20 cellular contexts compared by ENCODE assay signal in the genomic region with DNA sequence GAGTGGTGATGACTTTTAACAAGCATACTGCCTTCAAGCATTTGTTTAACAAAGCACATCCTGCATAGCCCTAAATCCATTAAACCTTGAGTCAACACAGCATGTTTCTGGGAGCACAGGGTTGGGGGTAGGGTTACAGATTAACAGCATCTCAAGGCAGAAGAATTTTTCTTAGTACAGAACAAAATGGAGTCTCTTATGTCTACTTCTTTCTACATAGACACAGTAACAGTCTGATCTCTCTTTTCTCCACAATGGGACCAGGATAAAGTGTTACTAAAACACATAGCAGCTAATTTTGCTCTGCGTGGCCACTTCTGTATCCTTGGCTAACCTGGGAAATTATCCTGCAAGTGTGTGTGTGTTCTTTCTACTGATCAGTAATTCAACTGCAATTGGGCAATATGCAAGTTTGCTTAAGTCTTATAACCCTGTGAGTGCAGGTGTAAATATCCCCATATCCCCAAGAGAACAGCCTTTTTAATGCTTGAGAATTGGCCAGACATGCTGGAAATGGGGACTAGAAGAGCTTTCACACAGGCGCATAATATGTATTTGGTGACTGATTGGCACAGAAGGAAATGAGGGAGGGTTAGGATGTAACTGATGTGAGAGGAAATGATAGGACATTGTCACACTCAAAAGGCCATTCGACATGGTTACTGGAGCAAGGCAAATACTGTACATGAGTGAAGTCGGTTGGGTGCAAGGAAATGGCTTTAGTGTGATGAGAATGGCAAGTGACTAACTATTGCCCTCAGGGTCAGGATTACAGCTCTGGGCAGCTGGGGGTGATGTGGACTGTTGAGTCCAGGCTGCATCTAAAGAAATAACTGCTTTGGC. TPM values are rescaled to one million over a fixed set of nuclear protein-coding genes. Genes with fewer than 3 reads are reported as not detected.
DNase-seq lines count a peak whose midpoint lies in the region; ATAC-seq and TF ChIP-seq lines count a peak whose summit lies in the region.
"Had no signal": no experiment of that assay in that cellular context is flagged by ENCODE, and none has a peak within 500 bp of the region (broad histone marks: within the 10 kb centered on the region; RNA-seq: fewer than 3 reads in every experiment).

No MANE protein-coding gene starts in this region.

- H3K36me3 Mint-ChIP-seq in Calu3 (ENCODE audit: insufficient read depth, unreplicated experiment) (no peaks in the 10 kb centered on the region), endodermal cell (ENCODE audit: low read depth) (no peaks in the 10 kb centered on the region), osteocyte (ENCODE audit: unreplicated experiment) (no peaks in the 10 kb centered on the region)

- no peak overlapping the region for H3K27ac ChIP-seq in endodermal cell (ENCODE audit: low read depth, low read length)
- H3K27ac ChIP-seq: epithelial cell of prostate, parathyroid adenoma, spleen, uterus had no signal

- H3K36me3 ChIP-seq in endodermal cell (ENCODE audit: control insufficient read depth, insufficient read depth, low read length): no peaks in the 10 kb centered on the region
- H3K36me3 ChIP-seq: MG63, spleen, uterus had no signal

- WGBS in endodermal cell (ENCODE audit: insufficient coverage in 1 of 2, insufficient read length in 1 of 2), 2 experiments: 66 to 73% methylated on average over 4 of the region's 4 CpGs

- H3K9ac ChIP-seq in endodermal cell (ENCODE audit: extremely low read depth, low read length, poor library complexity, severe bottlenecking): no peak overlapping the region
- H3K9ac ChIP-seq: parathyroid adenoma had no signal

- no peaks in the 10 kb centered on the region for H3K9me3 ChIP-seq in endodermal cell (ENCODE audit: control insufficient read depth, low read length)
- H3K9me3 ChIP-seq: spleen, uterus had no signal

- no peaks in the 10 kb centered on the region for H3K27me3 ChIP-seq in endodermal cell (ENCODE audit: control insufficient read depth, insufficient read depth, low read length, poor library complexity, severe bottlenecking)
- H3K27me3 ChIP-seq: uterus had no signal

- DNase-seq in Calu3 (peak; percentile 12), M059J (ENCODE audit: low read depth) (peak; percentile 36), endodermal cell (no peak), osteocyte (ENCODE audit: extremely low spot score, unreplicated experiment) (peak; percentile 3), NCI-H446 treated with DMSO at 0.1 percent for 48 hours (lab: John Stamatoyannopoulos, UW) (no peak), ureter (ENCODE audit: low spot score) (no peak)
- DNase-seq in NK-92 treated with Interleukin-12 subunit alpha and Interleukin-12 subunit beta, amount 100 ng/mL, for 24 hours (lab: John Stamatoyannopoulos, UW): no peak
- DNase-seq: activated naive CD4-positive, alpha-beta T cell treated with Interleukin-2 at 50 U/mL for 16 hours; AML-193; islet precursor cell; MG63; NCI-H1930; spleen; stimulated activated naive CD4-positive, alpha-beta T cell treated with Interleukin-2 at 50 U/mL for 16 hours; uterus had no signal

- H3K4me1 ChIP-seq in endodermal cell (ENCODE audit: control insufficient read depth, insufficient read depth, low read length): peaks cover 5% of the 10 kb centered on the region
- H3K4me1 ChIP-seq: parathyroid adenoma, spleen, uterus had no signal

- H3K9me3 Mint-ChIP-seq in Calu3 (ENCODE audit: low read depth, unreplicated experiment) (no peaks in the 10 kb centered on the region), endodermal cell (peaks cover 3% of the 10 kb centered on the region), osteocyte (ENCODE audit: unreplicated experiment) (no peaks in the 10 kb centered on the region)

- CTCF ChIA-PET in Calu3 (lab: Charles Lee): no interaction called here

- ATAC-seq in GM19463 (IDR thresholded peaks at IDR 0.05; ENCODE audit: unreplicated experiment): no peak

- no TSS peak for BruUV-seq in Calu3 (replicated peaks; lab: Mats Ljungman, UMichigan)

- H3K4me1 Mint-ChIP-seq in Calu3 (ENCODE audit: low read depth, unreplicated experiment): peaks cover 21% of the 10 kb centered on the region
- peaks cover 42% of the 10 kb centered on the region for H3K4me1 Mint-ChIP-seq in endodermal cell
- no peaks in the 10 kb centered on the region for H3K4me1 Mint-ChIP-seq in osteocyte (ENCODE audit: unreplicated experiment)

- no peak for TF ChIP-seq CTCF in Calu3 (IDR thresholded peaks at IDR 0.05; ENCODE audit: unreplicated experiment)
- TF ChIP-seq CTCF in endodermal cell (conservative IDR thresholded peaks at IDR 0.05): no peak
- no peak for TF ChIP-seq CTCF in osteocyte (IDR thresholded peaks at IDR 0.05)

- H3K27me3 Mint-ChIP-seq in Calu3 (ENCODE audit: unreplicated experiment) (no peaks in the 10 kb centered on the region), endodermal cell (ENCODE audit: insufficient read depth) (peaks cover 65% of the 10 kb centered on the region), osteocyte (ENCODE audit: unreplicated experiment) (peaks cover 47% of the 10 kb centered on the region)

- H3K27ac Mint-ChIP-seq in Calu3 (ENCODE audit: unreplicated experiment) (no peak overlapping the region), endodermal cell (peak overlapping the region; percentile 89), osteocyte (ENCODE audit: unreplicated experiment) (no peak overlapping the region)

- H3K4me3 Mint-ChIP-seq in Calu3 (ENCODE audit: low read depth, unreplicated experiment) (no peak overlapping the region), endodermal cell (peak overlapping the region; percentile 43), osteocyte (ENCODE audit: unreplicated experiment) (no peak overlapping the region)

- H3K4me3 ChIP-seq in endodermal cell (ENCODE audit: low read length): peak overlapping the region; percentile 35
- H3K4me3 ChIP-seq: MG63, spleen, uterus had no signal

- intact Hi-C loops in Calu3 (cut with micrococcal nuclease; ENCODE audit: unreplicated experiment): no loop called here

RNA-seq across cellular contexts. Expression of gene ANKS4B, which starts 10.8 kb away (rescaled TPM):
- 3.2 and 5.5 TPM in 2 replicates for total RNA-seq in Calu3 (2022)
- not detected in 2 replicates for total RNA-seq in M059J (2014; rRNA removed; shearing (Covaris generic))
- total RNA-seq in endodermal cell: 1 to 10 TPM in 1 of 2 donors, under 1 TPM in 1; 0.90 to 1.6 TPM
- polyA plus RNA-seq in endodermal cell (2013, experiment 1 of 2): 0.14 TPM
- polyA plus RNA-seq in endodermal cell (2013, experiment 2 of 2): 0.21 TPM
- total RNA-seq in osteocyte: not detected in 2 replicates
- not detected for total RNA-seq in ureter
- total RNA-seq: astrocyte, glomerular endothelial cell, spleen, uterus had no signal

RNA-seq across cellular contexts. Expression of gene ZP2, which starts 11.3 kb away (rescaled TPM):
- not detected in 2 replicates for total RNA-seq in Calu3 (2022)
- total RNA-seq in M059J (2014; rRNA removed; shearing (Covaris generic)): not detected in 2 replicates
- total RNA-seq in endodermal cell: not detected
- polyA plus RNA-seq in endodermal cell (2013, experiment 1 of 2): not detected
- not detected for polyA plus RNA-seq in endodermal cell (2013, experiment 2 of 2)
- not detected in 2 replicates for total RNA-seq in osteocyte
- not detected for total RNA-seq in ureter
- total RNA-seq: astrocyte, glomerular endothelial cell, spleen had no signal
- polyA plus RNA-seq: spleen had no signal

RNA-seq across cellular contexts. Expression of gene CRYM, which starts 55.4 kb away (rescaled TPM):
- 4.1 and 7.2 TPM in 2 replicates for total RNA-seq in Calu3 (2022)
- not detected in 2 replicates for total RNA-seq in M059J (2014; rRNA removed; shearing (Covaris generic))
- total RNA-seq in endodermal cell: 10 to 100 TPM; 14.2 to 21.0 TPM
- 4.6 TPM for polyA plus RNA-seq in endodermal cell (2013, experiment 1 of 2)
- polyA plus RNA-seq in endodermal cell (2013, experiment 2 of 2): 3.7 TPM
- not detected in 2 replicates for total RNA-seq in osteocyte
- total RNA-seq in ureter: 11.5 TPM

Comparison
In these comparisons a context has a peak if more than half of its experiments do, and no peak if none do; other contexts are left out.
1. DNase-seq: peak in Calu3 (single experiment), M059J (single experiment) and osteocyte (single experiment); none in endodermal cell (single experiment), NCI-H446 treated with DMSO at 0.1 percent for 48 hours (single experiment), ureter (single experiment) and NK-92 treated with Interleukin-12 subunit alpha and Interleukin-12 subunit beta, amount 100 ng/mL, for 24 hours (single experiment).